In the genomic region with DNA sequence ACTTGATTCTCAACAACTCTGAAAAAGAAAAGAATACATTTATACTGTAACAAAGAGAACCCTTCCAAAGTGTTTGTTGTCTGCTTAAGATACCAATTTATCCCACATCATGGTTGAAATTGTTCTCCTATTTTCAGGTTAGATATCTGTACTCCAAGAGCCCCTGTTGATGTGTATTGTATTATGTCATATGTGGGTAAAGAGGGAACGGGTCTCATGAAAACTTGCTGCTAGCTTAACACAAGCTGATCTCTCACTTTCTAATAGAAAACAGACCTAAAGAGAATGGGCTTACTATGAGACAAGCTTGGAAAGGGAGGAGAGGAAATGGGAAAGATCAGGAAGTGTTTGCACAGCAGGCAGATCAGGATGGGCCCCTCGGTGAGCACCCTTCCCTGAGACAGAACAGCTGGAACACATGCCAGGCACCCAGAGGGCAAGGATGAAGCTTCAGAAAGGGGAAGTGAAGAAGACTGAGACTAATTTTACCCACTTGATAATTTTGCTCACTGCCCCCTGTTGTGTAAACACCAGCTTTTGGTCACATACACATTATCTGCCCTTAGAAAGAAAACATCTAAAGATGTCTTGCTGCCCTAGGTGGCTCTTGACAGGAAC, we compare ENCODE assay signal across 11 cellular contexts.
DNase-seq lines count a peak whose midpoint lies in the region; ATAC-seq, FAIRE-seq and TF ChIP-seq lines count a peak whose summit lies in the region.
"Had no signal": no experiment of that assay in that cellular context is flagged by ENCODE, and none has a peak within 500 bp of the region (broad histone marks: within the 10 kb centered on the region; RNA-seq: fewer than 3 reads in every experiment).

No MANE protein-coding gene starts in this region.

- FAIRE-seq in H54 (lab: Jason Lieb, UNC), result no peak
- FAIRE-seq: G401.6, pancreas had no signal

- TF ChIP-seq POLR2A in H54 (IDR thresholded peaks at IDR 0.05; ENCODE audit: low read depth, low read length), result no peak

- peak; percentile 74 for ATAC-seq in GM19043 (IDR thresholded peaks at IDR 0.05; ENCODE audit: low read depth, unreplicated experiment)
- ATAC-seq in HG02571 (IDR thresholded peaks at IDR 0.05; ENCODE audit: unreplicated experiment), result peak; percentile 90
- ATAC-seq in HG03571 (IDR thresholded peaks at IDR 0.05; ENCODE audit: unreplicated experiment), result peak; percentile 78
- peak; percentile 34 to 56 for ATAC-seq in naive B cell (ENCODE audit: low read depth in 2 of 2)
- ATAC-seq: pancreas had no signal

- peak overlapping the region in 1 of 8 donors; percentile 16 for H3K4me3 Mint-ChIP-seq in naive B cell
- H3K4me3 Mint-ChIP-seq: endodermal cell had no signal

- peaks cover 0 to 10% (median 4%) of the 10 kb centered on the region in 7 donors for H3K9me3 Mint-ChIP-seq in naive B cell

- H3K4me1 Mint-ChIP-seq in naive B cell, result peaks cover 6 to 15% (median 8%) of the 10 kb centered on the region in 3 donors

- peaks cover 2 to 4% of the 10 kb centered on the region in 2 donors for H3K36me3 Mint-ChIP-seq in naive B cell

- no peaks in the 10 kb centered on the region for H3K27me3 Mint-ChIP-seq in naive B cell

- no peak overlapping the region for H3K27ac Mint-ChIP-seq in naive B cell
- H3K27ac Mint-ChIP-seq: endodermal cell had no signal

- DNase-seq in naive B cell (no peak), COR-L47 (lab: John Stamatoyannopoulos, UW) (no peak), H54 (ENCODE audit: insufficient read length, low spot score) (no peak), AG08396 (ENCODE audit: low spot score) (no peak)
- DNase-seq in stimulated activated CD4-positive, alpha-beta T cell treated with anti-CD3 and anti-CD28 coated beads, Interleukin-4, amount 100 ng/mL, for 4 hours, result no peak
- DNase-seq: endodermal cell, pancreas had no signal
